In the genomic region with DNA sequence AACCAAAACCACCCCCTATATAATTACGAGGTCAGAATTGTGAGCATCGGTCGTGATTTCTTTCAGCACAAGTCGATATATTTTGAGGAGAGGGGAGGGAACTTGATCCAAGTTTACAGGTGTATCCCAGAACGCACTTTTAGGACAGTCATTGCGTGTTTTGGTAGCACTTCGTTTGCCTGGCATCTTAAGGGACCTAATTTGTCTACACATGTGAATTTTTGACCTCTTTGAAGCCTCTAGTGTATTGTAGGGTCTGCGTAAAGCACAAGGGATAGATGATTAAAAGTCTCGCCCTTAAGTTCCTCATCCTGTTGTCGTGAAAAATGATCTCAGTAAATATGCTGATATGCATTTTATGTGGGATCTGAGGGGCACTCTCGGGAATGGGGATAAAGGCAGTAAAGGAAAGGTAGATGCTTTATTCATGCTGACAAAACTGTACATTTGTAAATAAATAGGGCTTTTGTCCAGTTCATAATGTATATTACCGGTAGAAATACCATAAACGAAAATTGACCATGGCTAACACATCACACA, we compare ENCODE assay signal across 8 cellular contexts. TPM values are rescaled to one million over a fixed set of nuclear protein-coding genes. Genes with fewer than 3 reads are reported as not detected.
DNase-seq lines count a peak whose midpoint lies in the region; ATAC-seq, FAIRE-seq and TF ChIP-seq lines count a peak whose summit lies in the region.

No MANE protein-coding gene starts in this region.

- no peak for TF ChIP-seq EP300 in ovary (IDR thresholded peaks at IDR 0.05)

- FAIRE-seq in urothelium cell line (lab: Jason Lieb, UNC) = no peak

- peak overlapping the region; percentile 93 for H3K4me3 Mint-ChIP-seq in endodermal cell

- WGBS in endodermal cell (ENCODE audit: insufficient coverage in 1 of 2, insufficient read length in 1 of 2), 2 experiments = 62 to 66% methylated on average over 9 to 13 of the region's 13 CpGs
- WGBS in ovary, 3 donors = 38 to 40% (median 38%) methylated on average over 13 of the region's 13 CpGs

- H3K27ac Mint-ChIP-seq in endodermal cell = peak overlapping the region; percentile 92

- TF ChIP-seq CTCF in DND-41 (IDR thresholded peaks at IDR 0.05; ENCODE audit: borderline replicate concordance, extremely low read depth, low read length, poor library complexity, severe bottlenecking) = no peak
- no peak for TF ChIP-seq CTCF in endodermal cell (conservative IDR thresholded peaks at IDR 0.05)
- TF ChIP-seq CTCF in ovary (IDR thresholded peaks at IDR 0.05) = no peak

- H2AFZ ChIP-seq in DND-41 (ENCODE audit: low read depth, low read length) = peak overlapping the region; percentile 100

- H3K36me3 Mint-ChIP-seq in endodermal cell (ENCODE audit: low read depth) = peaks cover 14% of the 10 kb centered on the region

- no peaks in the 10 kb centered on the region for H3K27me3 Mint-ChIP-seq in endodermal cell (ENCODE audit: insufficient read depth)

- H3K36me3 ChIP-seq in DND-41 (ENCODE audit: insufficient read depth, low read length) (0 out of 2 replicates have a peak, but pooled peaks cover 7% of the 10 kb centered on the region), NT2/D1 (ENCODE audit: insufficient read depth, insufficient read length, low read length) (peaks cover 15% of the 10 kb centered on the region), endodermal cell (ENCODE audit: control insufficient read depth, insufficient read depth, low read length) (peaks cover 29% of the 10 kb centered on the region), ovary (no peaks in the 10 kb centered on the region)

- intact Hi-C loops in ovary (cut with DNase I) = loop anchor here in 1 of 4 donors (10.0 kb wide), 1 partner anchor 151 kb away; no protein-coding TSS in a partner anchor

- no peak for ATAC-seq in DND-41 (ENCODE audit: insufficient read depth, low read depth)
- no peak for ATAC-seq in HG03439 (IDR thresholded peaks at IDR 0.05; ENCODE audit: unreplicated experiment)
- ATAC-seq in esophagus mucosa = no peak

- H3K9ac ChIP-seq in DND-41 (ENCODE audit: low read depth, low read length) = peak overlapping the region; percentile 82
- H3K9ac ChIP-seq in NT2/D1 (ENCODE audit: insufficient read length, low read depth) = peak overlapping the region; percentile 68
- peak overlapping the region; percentile 81 for H3K9ac ChIP-seq in endodermal cell (ENCODE audit: extremely low read depth, low read length, poor library complexity, severe bottlenecking)

- H3K4me2 ChIP-seq in DND-41 (ENCODE audit: insufficient read depth, low read length) = peak overlapping the region; percentile 95

- H3K79me2 ChIP-seq in DND-41 (ENCODE audit: insufficient read depth, low read length) = peaks cover 35% of the 10 kb centered on the region

- H4K20me1 ChIP-seq in DND-41 (ENCODE audit: insufficient read depth, low read length) = no peaks in the 10 kb centered on the region

- no peaks in the 10 kb centered on the region for H3K27me3 ChIP-seq in DND-41 (ENCODE audit: insufficient read depth, low read length, poor library complexity)
- H3K27me3 ChIP-seq in NT2/D1 (ENCODE audit: insufficient read depth, insufficient read length) = no peaks in the 10 kb centered on the region
- no peaks in the 10 kb centered on the region for H3K27me3 ChIP-seq in endodermal cell (ENCODE audit: control insufficient read depth, insufficient read depth, low read length, poor library complexity, severe bottlenecking)
- H3K27me3 ChIP-seq in ovary = no peaks in the 10 kb centered on the region

- H3K9me3 ChIP-seq in DND-41 (ENCODE audit: insufficient read depth, low read length, severe bottlenecking) (no peaks in the 10 kb centered on the region), NT2/D1 (ENCODE audit: insufficient read depth, low read length) (no peaks in the 10 kb centered on the region), endodermal cell (ENCODE audit: control insufficient read depth, low read length) (no peaks in the 10 kb centered on the region), ovary (no peaks in the 10 kb centered on the region)

- DNase-seq in DND-41 = no peak
- DNase-seq in NT2/D1 (ENCODE audit: low read depth, low spot score) = no peak
- DNase-seq in endodermal cell = no peak
- no peak for DNase-seq in ovary
- no peak for DNase-seq in Ammon's horn (ENCODE audit: low spot score)
- DNase-seq in urothelium cell line (ENCODE audit: low spot score) = no peak

- H3K4me3 ChIP-seq in DND-41 (ENCODE audit: low read depth in 1 of 2, low read length in 2 of 2) (peak overlapping the region; percentile 49 to 93; a peak in 3 of 4 replicates), NT2/D1 (ENCODE audit: insufficient read length, low read depth) (peak overlapping the region; percentile 33), endodermal cell (ENCODE audit: low read length) (peak overlapping the region; percentile 88), ovary (peak overlapping the region; percentile 66)

- no peaks in the 10 kb centered on the region for H3K9me3 Mint-ChIP-seq in endodermal cell

- H3K4me1 ChIP-seq in DND-41 (ENCODE audit: insufficient read depth, low read length) = peaks cover 41% of the 10 kb centered on the region
- H3K4me1 ChIP-seq in NT2/D1 (ENCODE audit: insufficient read depth, insufficient read length) = no peaks in the 10 kb centered on the region
- peaks cover 8% of the 10 kb centered on the region for H3K4me1 ChIP-seq in endodermal cell (ENCODE audit: control insufficient read depth, insufficient read depth, low read length)
- no peaks in the 10 kb centered on the region for H3K4me1 ChIP-seq in ovary (ENCODE audit: insufficient read depth)

- TF ChIP-seq POLR2A in ovary (IDR thresholded peaks at IDR 0.05) = no peak

- H3K27ac ChIP-seq in DND-41 (ENCODE audit: low read length) (peak overlapping the region; percentile 85), endodermal cell (ENCODE audit: low read depth, low read length) (peak overlapping the region; percentile 27), ovary (no peak overlapping the region)

- H3K4me1 Mint-ChIP-seq in endodermal cell = peaks cover 36% of the 10 kb centered on the region

RNA-seq across cellular contexts. Expression of a gene that starts 0.6 kb away (rescaled TPM):
- total RNA-seq in endodermal cell (10 to 100 TPM; 26.2 to 38.1 TPM), ovary (10 to 100 TPM in 2 of 7 donors, 1 to 10 TPM in 5; 2.5 to 17.5 (median 7.8) TPM), esophagus mucosa (10.2 TPM)
- 33.4 TPM for polyA plus RNA-seq in endodermal cell (2013, experiment 1 of 2)
- polyA plus RNA-seq in endodermal cell (2013, experiment 2 of 2) = 34.7 TPM
- polyA plus RNA-seq in ovary = 10 to 100 TPM in 1 of 2 donors, 1 to 10 TPM in 1; 6.2 to 13.9 TPM

Comparison
In these comparisons a context has a peak if more than half of its experiments do, and no peak if none do; other contexts are left out.
1. H3K27ac ChIP-seq: peak in DND-41 (single experiment) and endodermal cell (single experiment); none in ovary (0 of 2).
2. H3K4me3 ChIP-seq: peak in every context shown above with its lines; median percentile 88 in endodermal cell; 71 in DND-41; 66 in ovary; 33 in NT2/D1.
3. Peak in every context shown above with its lines, with median percentiles within 50 percentile points of each other: H3K9ac ChIP-seq.